Comparison of ENCODE assay signal across 14 cellular contexts in genomic region chr5:171924493-171925122, GRCh38.
"Had no signal": no experiment of that assay in that cellular context is flagged by ENCODE, and none has a peak within 500 bp of the region (broad histone marks: within the 10 kb centered on the region; RNA-seq: fewer than 3 reads in every experiment).

No MANE protein-coding gene starts in this region.

- H3K36me3 ChIP-seq: esophagus muscularis mucosa, ovary, transverse colon had no signal

- H3K27ac ChIP-seq: esophagus muscularis mucosa, ovary, SK-N-MC, transverse colon had no signal

- H3K36me3 Mint-ChIP-seq: stimulated activated effector memory CD8-positive, alpha-beta T cell treated with anti-CD3 and anti-CD28 coated beads, Interleukin-12 subunit alpha, Interleukin-12 subunit beta, amount 100 ng/mL, for 72 hours; T-cell had no signal

- H3K4me1 ChIP-seq: transverse colon had no signal

- H3K9me3 ChIP-seq: esophagus muscularis mucosa, ovary, transverse colon had no signal

- H3K27ac Mint-ChIP-seq: activated T-cell treated with anti-CD3 and anti-CD28 coated beads, Interleukin-2, amount 50 U/mL, for 24 hours; stimulated activated effector memory CD8-positive, alpha-beta T cell treated with anti-CD3 and anti-CD28 coated beads, Interleukin-12 subunit alpha, Interleukin-12 subunit beta, amount 100 ng/mL, for 72 hours; T-cell had no signal

- H3K27me3 ChIP-seq: esophagus muscularis mucosa, ovary, transverse colon had no signal

- H3K9me3 Mint-ChIP-seq: activated naive CD4-positive, alpha-beta T cell treated with anti-CD3 and anti-CD28 coated beads, Interleukin-2, amount 50 U/mL, for 72 hours; activated T-cell treated with anti-CD3 and anti-CD28 coated beads, Interleukin-2, amount 50 U/mL, for 24 hours; stimulated activated effector memory CD8-positive, alpha-beta T cell treated with anti-CD3 and anti-CD28 coated beads, Interleukin-12 subunit alpha, Interleukin-12 subunit beta, amount 100 ng/mL, for 72 hours; T-cell had no signal

- H3K4me3 Mint-ChIP-seq: activated B cell treated with CpG ODN at 0.5 μM for 24 hours; activated T-cell treated with anti-CD3 and anti-CD28 coated beads, Interleukin-2, amount 50 U/mL, for 24 hours; stimulated activated effector memory CD8-positive, alpha-beta T cell treated with anti-CD3 and anti-CD28 coated beads, Interleukin-12 subunit alpha, Interleukin-12 subunit beta, amount 100 ng/mL, for 72 hours; T-cell had no signal

- H3K27me3 Mint-ChIP-seq: activated B cell treated with CpG ODN at 0.5 μM for 24 hours; activated T-cell treated with anti-CD3 and anti-CD28 coated beads, Interleukin-2, amount 50 U/mL, for 24 hours; T-cell had no signal

- DNase-seq: activated B cell treated with CpG ODN at 0.5 μM for 24 hours; activated CD4-positive, alpha-beta T cell treated with anti-CD3 and anti-CD28 coated beads, Interleukin-2, amount 50 U/mL, for 1 hour; activated effector memory CD4-positive, alpha-beta T cell treated with anti-CD3 and anti-CD28 coated beads, Interleukin-2, amount 50 U/mL, for 16 hours; activated T-cell treated with anti-CD3 and anti-CD28 coated beads, Interleukin-2, amount 50 U/mL, for 24 hours; dermis blood vessel endothelial cell; foreskin fibroblast; ovary; small intestine; T-cell; transverse colon had no signal

- H3K4me3 ChIP-seq: esophagus muscularis mucosa, ovary, SK-N-MC, transverse colon had no signal
